In the genomic region with DNA sequence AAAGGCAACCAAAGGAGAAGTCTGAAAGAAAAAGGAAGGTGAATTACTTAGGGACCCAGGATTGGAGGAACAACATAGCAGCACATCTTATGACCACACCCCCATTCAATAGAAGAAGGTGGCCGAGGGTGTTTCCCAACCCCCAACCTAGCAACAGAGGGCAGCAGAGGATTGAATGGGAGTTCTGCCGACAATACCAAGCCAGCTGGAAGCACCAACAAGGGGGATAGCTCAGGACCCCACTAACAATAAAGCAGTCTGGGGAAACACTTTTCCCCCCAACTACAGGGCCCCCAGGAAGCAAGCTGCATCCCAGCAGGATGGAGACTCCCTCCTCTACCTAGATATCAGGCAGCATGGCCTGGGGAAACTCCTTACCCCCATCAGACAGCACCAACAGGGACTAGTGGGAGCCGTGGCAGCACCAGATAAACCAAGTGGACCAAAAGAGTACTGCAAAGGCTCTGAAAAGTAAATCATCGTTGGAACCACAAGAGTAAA, we compare ENCODE assay signal across 9 cellular contexts.
A peak's percentile ranks its signal among the peaks of the same experiment; 100 is the strongest.
DNase-seq lines count a peak whose midpoint lies in the region; ATAC-seq and TF ChIP-seq lines count a peak whose summit lies in the region.
"Had no signal": no experiment of that assay in that cellular context is flagged by ENCODE, and none has a peak within 500 bp of the region (broad histone marks: within the 10 kb centered on the region; RNA-seq: fewer than 3 reads in every experiment).

No MANE protein-coding gene starts in this region.

- TF ChIP-seq CTCF in natural killer cell (IDR thresholded peaks at IDR 0.05) (peak; percentile 11), WERI-Rb-1 (IDR thresholded peaks at IDR 0.05; ENCODE audit: low read depth, low read length) (peak; percentile 37), right atrium auricular region (IDR thresholded peaks at IDR 0.05) (peak in 1 of 2 donors; percentile 45), gastrocnemius medialis (IDR thresholded peaks at IDR 0.05 in 4 of 5, conservative IDR thresholded peaks at IDR 0.05 in 1 of 5) (peak in 4 of 5 experiments; percentile 19 to 44 (median 38))

- TF ChIP-seq POLR2A in gastrocnemius medialis (IDR thresholded peaks at IDR 0.05), result no peak

- H3K36me3 ChIP-seq in WERI-Rb-1 (no peaks in the 10 kb centered on the region), right atrium auricular region (no peaks in the 10 kb centered on the region), gastrocnemius medialis (no peaks in the 10 kb centered on the region)

- in situ Hi-C loops in gastrocnemius medialis (cut with MboI; ENCODE audit: low sequenced_read_pairs in 4 of 4), result no loop called here

- intact Hi-C loops in natural killer cell (cut with micrococcal nuclease) (no loop called here), gastrocnemius medialis (cut with DNase I; ENCODE audit: low total_unique reads) (loop anchor here (1.0 kb wide), 1 partner anchor 90 kb away; a partner anchor contains a TSS)

- no peaks in the 10 kb centered on the region for H3K36me3 Mint-ChIP-seq in natural killer cell
- no peaks in the 10 kb centered on the region for H3K36me3 Mint-ChIP-seq in natural killer cell treated with Interleukin-12 subunit alpha and Interleukin-12 subunit beta and Interleukin-15 and Interleukin-18, amount 100 ng/mL, for 72 hours
- H3K36me3 Mint-ChIP-seq: activated naive CD8-positive, alpha-beta T cell had no signal

- H3K9me3 ChIP-seq in WERI-Rb-1 (ENCODE audit: severe bottlenecking) (no peaks in the 10 kb centered on the region), right atrium auricular region (no peaks in the 10 kb centered on the region), gastrocnemius medialis (no peaks in the 10 kb centered on the region)

- H3K27me3 ChIP-seq in WERI-Rb-1 (ENCODE audit: insufficient read depth, low read depth, severe bottlenecking), result no peaks in the 10 kb centered on the region
- H3K27me3 ChIP-seq in right atrium auricular region, result no peaks in the 10 kb centered on the region
- no peaks in the 10 kb centered on the region for H3K27me3 ChIP-seq in gastrocnemius medialis

- H3K27ac Mint-ChIP-seq in natural killer cell, result no peak overlapping the region
- H3K27ac Mint-ChIP-seq in natural killer cell treated with Interleukin-12 subunit alpha and Interleukin-12 subunit beta and Interleukin-15 and Interleukin-18, amount 100 ng/mL, for 72 hours, result no peak overlapping the region
- H3K27ac Mint-ChIP-seq: activated naive CD8-positive, alpha-beta T cell had no signal

- H3K27ac ChIP-seq in WERI-Rb-1 (no peak overlapping the region), right atrium auricular region (peak overlapping the region; percentile 87 to 90), gastrocnemius medialis (peak overlapping the region; percentile 83 to 84 (median 84))

- peaks cover 5 to 10% of the 10 kb centered on the region in 2 donors for H3K4me1 Mint-ChIP-seq in natural killer cell
- H3K4me1 Mint-ChIP-seq in natural killer cell treated with Interleukin-12 subunit alpha and Interleukin-12 subunit beta and Interleukin-15 and Interleukin-18, amount 100 ng/mL, for 72 hours (ENCODE audit: low read depth in 2 of 2), result peaks cover 0 to 2% of the 10 kb centered on the region in 2 donors

- H3K27me3 Mint-ChIP-seq in natural killer cell (ENCODE audit: low read depth in 2 of 2), result peaks cover 0 to 2% of the 10 kb centered on the region in 2 donors
- no peaks in the 10 kb centered on the region for H3K27me3 Mint-ChIP-seq in natural killer cell treated with Interleukin-12 subunit alpha and Interleukin-12 subunit beta and Interleukin-15 and Interleukin-18, amount 100 ng/mL, for 72 hours
- H3K27me3 Mint-ChIP-seq: activated naive CD8-positive, alpha-beta T cell had no signal

- no peak for ATAC-seq in natural killer cell
- ATAC-seq in natural killer cell treated with Interleukin-12 subunit alpha and Interleukin-12 subunit beta and Interleukin-15 and Interleukin-18, amount 100 ng/mL, for 72 hours, result no peak
- ATAC-seq in gastrocnemius medialis, result peak in 1 of 2 donors; percentile 60
- no peak for ATAC-seq in HG03097 (IDR thresholded peaks at IDR 0.05; ENCODE audit: low FRiP score, unreplicated experiment)
- no peak for ATAC-seq in GM21529 (IDR thresholded peaks at IDR 0.05; ENCODE audit: unreplicated experiment)
- ATAC-seq in HG03025 (IDR thresholded peaks at IDR 0.05; ENCODE audit: low FRiP score, unreplicated experiment), result no peak

- H3K4me1 ChIP-seq in right atrium auricular region, result peaks cover 0 to 53% of the 10 kb centered on the region in 2 donors
- peaks cover 55 to 62% of the 10 kb centered on the region in 2 donors for H3K4me1 ChIP-seq in gastrocnemius medialis

- H3K9me3 Mint-ChIP-seq in natural killer cell, result no peaks in the 10 kb centered on the region
- no peaks in the 10 kb centered on the region for H3K9me3 Mint-ChIP-seq in natural killer cell treated with Interleukin-12 subunit alpha and Interleukin-12 subunit beta and Interleukin-15 and Interleukin-18, amount 100 ng/mL, for 72 hours

- H3K4me3 Mint-ChIP-seq in natural killer cell, result no peak overlapping the region
- H3K4me3 Mint-ChIP-seq in natural killer cell treated with Interleukin-12 subunit alpha and Interleukin-12 subunit beta and Interleukin-15 and Interleukin-18, amount 100 ng/mL, for 72 hours, result no peak overlapping the region
- H3K4me3 Mint-ChIP-seq: activated naive CD8-positive, alpha-beta T cell had no signal

- DNase-seq in natural killer cell (no peak), WERI-Rb-1 (peak; percentile 16), right atrium auricular region (ENCODE audit: low spot score) (no peak), gastrocnemius medialis (peak in 1 of 2 donors; percentile 30)
- DNase-seq in natural killer cell treated with Interleukin-12 subunit alpha and Interleukin-12 subunit beta and Interleukin-15 and Interleukin-18, amount 100 ng/mL, for 72 hours (ENCODE audit: low spot score), result no peak

- H3K4me3 ChIP-seq in WERI-Rb-1 (ENCODE audit: low read depth, low read length) (no peak overlapping the region), right atrium auricular region (no peak overlapping the region), gastrocnemius medialis (no peak overlapping the region)
